ENCODE assay signal across 1 cellular context in genomic region chr12:43742106-43742505, GRCh38.
TF ChIP-seq lines count a peak whose summit lies in the region.

No MANE protein-coding gene starts in this region.

TF ChIP-seq in SK-N-SH, 30 proteins besides CTCF, POLR2A, EP300 and RAD21 (continued from another document):
- TF ChIP-seq JUND (IDR thresholded peaks at IDR 0.05) (peak; percentile 86), FOXM1 (IDR thresholded peaks at IDR 0.05; ENCODE audit: low read depth) (no peak), FOXJ3 (CRISPR knock-in tag; IDR thresholded peaks at IDR 0.05) (no peak), GABPA (IDR thresholded peaks at IDR 0.05; ENCODE audit: low read depth) (no peak), REST (IDR thresholded peaks at IDR 0.05; ENCODE audit: low read depth, low read length) (no peak), IRF3 (IDR thresholded peaks at IDR 0.05; ENCODE audit: low read depth, low read length) (no peak), MAX (IDR thresholded peaks at IDR 0.05; ENCODE audit: low read depth) (peak; percentile 30; the same call in 1 of the 2 replicates), PBX3 (IDR thresholded peaks at IDR 0.05) (peak; percentile 75), RFX5 (IDR thresholded peaks at IDR 0.05; ENCODE audit: low read length) (no peak)
